1 cellular context compared by ENCODE assay signal in genomic region chr15:63107895-63108546, GRCh38.
TF ChIP-seq lines count a peak whose summit lies in the region.

No MANE protein-coding gene starts in this region.

TF ChIP-seq in HepG2, 621 proteins besides CTCF, POLR2A, EP300 and RAD21 (continued from another document and continues in another):
- no peak for TF ChIP-seq ZBTB42 (CRISPR knock-in tag; IDR thresholded peaks at IDR 0.05)
- TF ChIP-seq FOSL1 (CRISPR knock-in tag; IDR thresholded peaks at IDR 0.05; ENCODE audit: borderline replicate concordance), result peak; percentile 80; the same call in 1 of the 2 replicates
- peak; percentile 67; the same call in 1 of the 2 replicates for TF ChIP-seq ZNF614 (CRISPR knock-in tag; IDR thresholded peaks at IDR 0.05; ENCODE audit: borderline replicate concordance)
- no peak for TF ChIP-seq TAF15 (IDR thresholded peaks at IDR 0.05; ENCODE audit: low read depth, low read length, poor library complexity, severe bottlenecking)
- TF ChIP-seq FOXO4 (CRISPR knock-in tag; conservative IDR thresholded peaks at IDR 0.05), result no peak
- no peak for TF ChIP-seq HNRNPLL (IDR thresholded peaks at IDR 0.05; ENCODE audit: low read depth, low read length, poor library complexity, severe bottlenecking)
- no peak for TF ChIP-seq PRDM4 (CRISPR knock-in tag; IDR thresholded peaks at IDR 0.05; ENCODE audit: borderline replicate concordance)
- TF ChIP-seq PHF8 (CRISPR knock-in tag; IDR thresholded peaks at IDR 0.05), result no peak
- no peak for TF ChIP-seq TFDP1 (CRISPR knock-in tag; IDR thresholded peaks at IDR 0.05; ENCODE audit: borderline replicate concordance)
- peak; percentile 37; the same call in 1 of the 2 replicates for TF ChIP-seq ZNF670 (CRISPR knock-in tag; IDR thresholded peaks at IDR 0.05; ENCODE audit: borderline replicate concordance)
- no peak for TF ChIP-seq PBX2 (CRISPR knock-in tag; IDR thresholded peaks at IDR 0.05)
- TF ChIP-seq DMAP1 (CRISPR knock-in tag; IDR thresholded peaks at IDR 0.05), result peak; percentile 62; the same call in 1 of the 2 replicates
- peak; percentile 62; the same call in 1 of the 2 replicates for TF ChIP-seq ZNF350 (CRISPR knock-in tag; IDR thresholded peaks at IDR 0.05; ENCODE audit: borderline replicate concordance, low read depth)
- peak; percentile 57; the same call in 1 of the 2 replicates for TF ChIP-seq ZBTB25 (CRISPR knock-in tag; IDR thresholded peaks at IDR 0.05)
- no peak for TF ChIP-seq SRSF9 (IDR thresholded peaks at IDR 0.05; ENCODE audit: borderline replicate concordance, insufficient read depth, low read depth, low read length, poor library complexity, severe bottlenecking)
- no peak for TF ChIP-seq SIN3B (IDR thresholded peaks at IDR 0.05; ENCODE audit: low read length)
- no peak for TF ChIP-seq ZBTB14 (CRISPR knock-in tag; IDR thresholded peaks at IDR 0.05)
- no peak for TF ChIP-seq SMAD1 (CRISPR knock-in tag; IDR thresholded peaks at IDR 0.05; ENCODE audit: borderline replicate concordance, low read depth)
- peak; percentile 76; the same call in 1 of the 2 replicates for TF ChIP-seq RXRA (CRISPR knock-in tag; IDR thresholded peaks at IDR 0.05)
- peak; percentile 43; the same call in 1 of the 2 replicates for TF ChIP-seq ETV5 (CRISPR knock-in tag; IDR thresholded peaks at IDR 0.05; ENCODE audit: borderline replicate concordance)
- no peak for TF ChIP-seq ZNF280D (CRISPR knock-in tag; IDR thresholded peaks at IDR 0.05)
- TF ChIP-seq NONO (IDR thresholded peaks at IDR 0.05), result no peak
- no peak for TF ChIP-seq NONO (CRISPR knock-in tag; conservative IDR thresholded peaks at IDR 0.05)
- TF ChIP-seq GTF3A (CRISPR knock-in tag; conservative IDR thresholded peaks at IDR 0.05), result no peak
- no peak for TF ChIP-seq CENPBD1 (CRISPR knock-in tag; IDR thresholded peaks at IDR 0.05; ENCODE audit: borderline replicate concordance, low read depth)
- TF ChIP-seq NAIF1 (CRISPR knock-in tag; IDR thresholded peaks at IDR 0.05; ENCODE audit: borderline replicate concordance), result no peak
- TF ChIP-seq ZNF639 (CRISPR knock-in tag; conservative IDR thresholded peaks at IDR 0.05), result peak; percentile 57; the same call in 1 of the 2 replicates
- 0 out of 2 replicates have a peak, but pooled peaks have one; percentile 43 for TF ChIP-seq ZNF605 (CRISPR knock-in tag; IDR thresholded peaks at IDR 0.05)
- no peak for TF ChIP-seq MTERF4 (CRISPR knock-in tag; IDR thresholded peaks at IDR 0.05)
- no peak for TF ChIP-seq ZNF354B (CRISPR knock-in tag; IDR thresholded peaks at IDR 0.05)
- TF ChIP-seq ZNF576 (CRISPR knock-in tag; IDR thresholded peaks at IDR 0.05), result no peak
- TF ChIP-seq ZNF83 (CRISPR knock-in tag; IDR thresholded peaks at IDR 0.05; ENCODE audit: borderline replicate concordance), result no peak
- no peak for TF ChIP-seq ZNF816 (CRISPR knock-in tag; IDR thresholded peaks at IDR 0.05; ENCODE audit: borderline replicate concordance)
- TF ChIP-seq CBX5 (CRISPR knock-in tag; IDR thresholded peaks at IDR 0.05; ENCODE audit: borderline replicate concordance), result peak; percentile 38; the same call in 1 of the 2 replicates
- no peak for TF ChIP-seq ZNF484 (CRISPR knock-in tag; IDR thresholded peaks at IDR 0.05; ENCODE audit: borderline replicate concordance, low read depth)
- TF ChIP-seq TOPORS (CRISPR knock-in tag; IDR thresholded peaks at IDR 0.05), result peak; percentile 39; the same call in 1 of the 2 replicates
- TF ChIP-seq THRA (CRISPR knock-in tag; IDR thresholded peaks at IDR 0.05; ENCODE audit: borderline replicate concordance), result peak; percentile 60; the same call in 1 of the 2 replicates
- peak; percentile 28; the same call in 1 of the 2 replicates for TF ChIP-seq ZNF574 (CRISPR knock-in tag; IDR thresholded peaks at IDR 0.05)
- peak; percentile 74 for TF ChIP-seq ZNF143 (CRISPR knock-in tag; IDR thresholded peaks at IDR 0.05)
